Comparison of ENCODE assay signal across 22 cellular contexts in genomic region chrX:120568609-120569008, GRCh38. TPM values are rescaled to one million over a fixed set of nuclear protein-coding genes. Genes with fewer than 3 reads are reported as not detected.
DNase-seq lines count a peak whose midpoint lies in the region; ATAC-seq, FAIRE-seq and TF ChIP-seq lines count a peak whose summit lies in the region.
"Had no signal": no experiment of that assay in that cellular context is flagged by ENCODE, and none has a peak within 500 bp of the region (broad histone marks: within the 10 kb centered on the region; RNA-seq: fewer than 3 reads in every experiment).

No MANE protein-coding gene starts in this region.

- intact Hi-C loops in PC-9 (cut with micrococcal nuclease; ENCODE audit: unreplicated experiment) (no loop called here), K562 (cut with micrococcal nuclease) (no loop called here), left colon (cut with DNase I, micrococcal nuclease) (no loop called here)

- TF ChIP-seq RAD21 in K562 (CRISPR knock-in tag; conservative IDR thresholded peaks at IDR 0.05 in 1 of 2, IDR thresholded peaks at IDR 0.05 in 1 of 2): no peak

- no peak for TF ChIP-seq POLR2A in K562 (conservative IDR thresholded peaks at IDR 0.05)

- no TSS peak for BruUV-seq in PC-9 (replicated peaks; lab: Mats Ljungman, UMichigan)
- BruUV-seq in K562 (replicated peaks; lab: Mats Ljungman, UMichigan): no TSS peak

- H3K4me3 ChIP-seq in PC-9 (no peak overlapping the region), K562 (no peak overlapping the region)
- H3K4me3 ChIP-seq: A549; BLaER1 treated with 17β-estradiol and CSF1 and Interleukin-3, amounts not matched to agents 10 nM and 100 nM; HAP-1 had no signal

- H3K79me2 ChIP-seq in PC-9 (ENCODE audit: low read depth): no peaks in the 10 kb centered on the region
- no peaks in the 10 kb centered on the region for H3K79me2 ChIP-seq in K562 (ENCODE audit: control insufficient read depth, insufficient read depth, low read length)

- CTCF ChIA-PET in PC-9 (lab: Charles Lee) (no interaction called here), K562 (lab: Yijun Ruan, JAX; ENCODE audit: low intra/inter-chr PET ratio) (no interaction called here)

- H3K9me1 ChIP-seq in K562 (ENCODE audit: control insufficient read depth, insufficient read depth, low read length): no peaks in the 10 kb centered on the region

- no peak overlapping the region for H3K9ac ChIP-seq in K562 (ENCODE audit: insufficient read depth in 1 of 2, low read depth in 2 of 2, low read length in 2 of 2)
- H3K9ac ChIP-seq: BLaER1 treated with 17β-estradiol and CSF1 and Interleukin-3, amounts not matched to agents 10 nM and 100 nM had no signal

- POLR2A ChIA-PET in PC-9 (lab: Charles Lee; ENCODE audit: unreplicated experiment): no interaction called here
- POLR2A ChIA-PET in K562 (lab: Yijun Ruan, JAX): no interaction called here

- H3K9me3 ChIP-seq in PC-9 (ENCODE audit: insufficient read depth, low read depth): no peaks in the 10 kb centered on the region
- no peaks in the 10 kb centered on the region for H3K9me3 ChIP-seq in K562 (replicated peaks; ENCODE audit: control insufficient read depth, insufficient read depth, low read depth, low read length)
- H3K9me3 ChIP-seq: A549; BE2C; BLaER1 treated with 17β-estradiol and CSF1 and Interleukin-3, amounts not matched to agents 10 nM and 100 nM; HAP-1 had no signal

- H3F3A ChIP-seq in PC-9 (ENCODE audit: insufficient read depth, low read depth): peaks cover 7% of the 10 kb centered on the region

- no peak for FAIRE-seq in K562 (lab: Jason Lieb, UNC)
- FAIRE-seq in frontal cortex (lab: Jason Lieb, UNC): no peak
- FAIRE-seq: A549, GM12891, GM18507 had no signal

- H3K27me3 ChIP-seq in PC-9 (ENCODE audit: insufficient read depth, low read depth) (no peaks in the 10 kb centered on the region), K562 (ENCODE audit: control insufficient read depth in 2 of 2, insufficient read depth in 2 of 2, low read length in 2 of 2) (no peaks in the 10 kb centered on the region)
- H3K27me3 ChIP-seq: BE2C; BLaER1 treated with 17β-estradiol and CSF1 and Interleukin-3, amounts not matched to agents 10 nM and 100 nM had no signal

- H3K4me1 ChIP-seq in PC-9 (replicated peaks; ENCODE audit: insufficient read depth) (peaks cover 18% of the 10 kb centered on the region), K562 (replicated peaks in 1 of 2; ENCODE audit: control insufficient read depth in 2 of 2, insufficient read depth in 2 of 2, low read length in 2 of 2) (peaks cover 7 to 23% of the 10 kb centered on the region in 2 experiments)
- H3K4me1 ChIP-seq: BE2C had no signal

- TF ChIP-seq EP300 in K562 (IDR thresholded peaks at IDR 0.05; ENCODE audit: low read length): no peak

- no peak overlapping the region for H2AFZ ChIP-seq in PC-9
- H2AFZ ChIP-seq in K562 (ENCODE audit: low read depth, low read length): 0 out of 2 replicates have a peak overlapping the region, but pooled peaks have one; percentile 9

- H3K27ac ChIP-seq in PC-9 (peak overlapping the region; percentile 77), K562 (ENCODE audit: extremely low read depth, low read depth, low read length) (no peak overlapping the region)
- H3K27ac ChIP-seq: A549; BLaER1 treated with 17β-estradiol and CSF1 and Interleukin-3, amounts not matched to agents 10 nM and 100 nM had no signal

- WGBS in K562 (ENCODE audit: insufficient coverage, low coverage, missing lambda C conversion rate): 21% methylated on average over 3 of the region's 3 CpGs

- H4K20me1 ChIP-seq in PC-9 (ENCODE audit: insufficient read depth) (no peaks in the 10 kb centered on the region), K562 (replicated peaks; ENCODE audit: control insufficient read depth, insufficient read depth, low read length) (no peaks in the 10 kb centered on the region)
- H4K20me1 ChIP-seq: BLaER1 treated with 17β-estradiol and CSF1 and Interleukin-3, amounts not matched to agents 10 nM and 100 nM had no signal

- H3K36me3 ChIP-seq in PC-9 (ENCODE audit: low read depth) (no peaks in the 10 kb centered on the region), K562 (ENCODE audit: control insufficient read depth, insufficient read depth, low read length) (no peaks in the 10 kb centered on the region)
- H3K36me3 ChIP-seq: BE2C; BLaER1 treated with 17β-estradiol and CSF1 and Interleukin-3, amounts not matched to agents 10 nM and 100 nM; HAP-1 had no signal

- TF ChIP-seq CTCF in PC-9 (conservative IDR thresholded peaks at IDR 0.05) (no peak), K562 (IDR thresholded peaks at IDR 0.05 in 2 of 3, conservative IDR thresholded peaks at IDR 0.05 in 1 of 3; ENCODE audit: insufficient read depth in 2 of 3, low read depth in 1 of 3, low read length in 3 of 3) (no peak)

- DNase-seq in PC-9: no peak
- no peak for DNase-seq in K562 (ENCODE audit: extremely low read depth in 1 of 4, low spot score in 3 of 4)
- DNase-seq in left colon: no peak
- DNase-seq in frontal cortex (ENCODE audit: low spot score in 2 of 2): no peak
- DNase-seq: 8988T; ACHN; AML-193; BE2C; CD4-positive, alpha-beta T cell; CD8-positive, alpha-beta memory T cell; DMS53; DMS79 treated with DMSO at 0.1 percent for 48 hours; GF-D8; GOT3; HFFc6 had no signal

- in situ Hi-C loops in K562 (cut with MboI): no loop called here

- no peaks in the 10 kb centered on the region for H3K9me2 ChIP-seq in PC-9 (ENCODE audit: insufficient read depth)

- H3K4me2 ChIP-seq in PC-9 (peak overlapping the region; percentile 62), K562 (ENCODE audit: insufficient read depth, low read length) (no peak overlapping the region)
- H3K4me2 ChIP-seq: A549; BLaER1 treated with 17β-estradiol and CSF1 and Interleukin-3, amounts not matched to agents 10 nM and 100 nM had no signal

- ATAC-seq in K562: no peak
- peak; percentile 68 for ATAC-seq in left colon
- no peak for ATAC-seq in HG03521 (IDR thresholded peaks at IDR 0.05; ENCODE audit: unreplicated experiment)
- ATAC-seq in activated CD4-positive, CD25-positive, alpha-beta regulatory T cell treated with anti-CD3 and anti-CD28 coated beads, Interleukin-2, amount 50 U/mL, for 24 hours: no peak
- ATAC-seq: A549 had no signal

TF ChIP-seq in K562, 482 proteins besides CTCF, POLR2A, EP300 and RAD21 (continues in another document):
- TF ChIP-seq MEIS2 (IDR thresholded peaks at IDR 0.05; ENCODE audit: partially characterized antibody): no peak
- no peak for TF ChIP-seq NONO (IDR thresholded peaks at IDR 0.05; ENCODE audit: low read depth in 2 of 2, low read length in 1 of 2)
- no peak for TF ChIP-seq TAL1 (IDR thresholded peaks at IDR 0.05)
- TF ChIP-seq RBM17 (IDR thresholded peaks at IDR 0.05; ENCODE audit: borderline replicate concordance, low read depth, low read length): no peak
- TF ChIP-seq NR2C1 (IDR thresholded peaks at IDR 0.05): no peak
- no peak for TF ChIP-seq NR2C1 (tag; IDR thresholded peaks at IDR 0.05)
- no peak for TF ChIP-seq ZNF23 (CRISPR knock-in tag; IDR thresholded peaks at IDR 0.05)
- no peak for TF ChIP-seq ZNF75A (CRISPR knock-in tag; IDR thresholded peaks at IDR 0.05)
- TF ChIP-seq ERF (CRISPR knock-in tag; IDR thresholded peaks at IDR 0.05): no peak

RNA-seq across cellular contexts. Expression of gene CUL4B, which starts 7.8 kb away (rescaled TPM):
- total RNA-seq in PC-9 (2021): 98.6 and 154 TPM in 2 replicates
- 26.9 and 40.8 TPM in 2 replicates for total RNA-seq in K562 (2011; cell fraction: chromatin; rRNA removed; ENCODE audit: low replicate concordance)
- 6.5 and 8.3 TPM in 2 replicates for total RNA-seq in K562 (2011; cell fraction: nucleolus; rRNA removed)
- total RNA-seq in K562 (2011; cell fraction: nucleoplasm; rRNA removed): 12.4 and 16.1 TPM in 2 replicates
- total RNA-seq in K562 (2014; rRNA removed): 14.7 and 15.0 TPM in 2 replicates
- 41.5 and 49.0 TPM in 2 replicates for total RNA-seq in K562 (2014; rRNA removed; fragmentation: Illumina TruSeq; extraction: Trizol)
- 35.4 and 37.5 TPM in 2 replicates for total RNA-seq in K562 (2015; rRNA removed; fragmentation: Illumina TruSeq; extraction: Trizol)
- total RNA-seq in K562 (2021): 40.9 and 43.2 TPM in 2 replicates
- polyA plus RNA-seq in K562 (2011; rRNA removed): 41.7 and 51.7 TPM in 2 replicates
- 15.0 and 21.1 TPM in 2 replicates for polyA plus RNA-seq in K562 (2011; cell fraction: cytosol; rRNA removed)
- polyA plus RNA-seq in K562 (2011; cell fraction: nucleus; rRNA removed): 29.9 and 30.6 TPM in 2 replicates
- 31.8 and 38.6 TPM in 2 replicates for polyA plus RNA-seq in K562 (2012)
- polyA plus RNA-seq in K562 (2014; fragmentation: Illumina TruSeq; extraction: Trizol): 33.9 and 39.0 TPM in 2 replicates
- 10 to 100 TPM; 15.5 to 23.6 TPM for polyA plus RNA-seq in K562 (2014; fragmentation: Nextera tagmentation; extraction: Ambion mirVana)
- 25.8 and 33.5 TPM in 2 replicates for polyA plus RNA-seq in K562 (2014; rRNA removed)
- polyA minus RNA-seq in K562 (2011; rRNA and poly(A)+ RNA removed): 69.6 and 78.1 TPM in 2 replicates
- polyA minus RNA-seq in K562 (2011; cell fraction: cytosol; rRNA and poly(A)+ RNA removed): 21.6 and 31.1 TPM in 2 replicates
- polyA minus RNA-seq in K562 (2011; cell fraction: nucleus; rRNA and poly(A)+ RNA removed): 12.4 and 23.2 TPM in 2 replicates
- total RNA-seq in left colon: 10 to 100 TPM; 26.0 to 33.8 TPM
- total RNA-seq in frontal cortex: 35.5 TPM

RNA-seq across cellular contexts. Expression of gene MCTS1, which starts 35.3 kb away (rescaled TPM):
- 90.7 and 98.4 TPM in 2 replicates for total RNA-seq in PC-9 (2021)
- 28.2 and 51.5 TPM in 2 replicates for total RNA-seq in K562 (2011; cell fraction: chromatin; rRNA removed; ENCODE audit: low replicate concordance)
- total RNA-seq in K562 (2011; cell fraction: nucleolus; rRNA removed): 15.8 and 18.9 TPM in 2 replicates
- total RNA-seq in K562 (2011; cell fraction: nucleoplasm; rRNA removed): 34.3 and 41.1 TPM in 2 replicates
- 64.9 and 65.3 TPM in 2 replicates for total RNA-seq in K562 (2014; rRNA removed)
- 153 and 171 TPM in 2 replicates for total RNA-seq in K562 (2014; rRNA removed; fragmentation: Illumina TruSeq; extraction: Trizol)
- total RNA-seq in K562 (2015; rRNA removed; fragmentation: Illumina TruSeq; extraction: Trizol): 140 and 152 TPM in 2 replicates
- 101 and 114 TPM in 2 replicates for total RNA-seq in K562 (2021)
- polyA plus RNA-seq in K562 (2011; rRNA removed): 149 and 204 TPM in 2 replicates
- 30.9 and 57.9 TPM in 2 replicates for polyA plus RNA-seq in K562 (2011; cell fraction: cytosol; rRNA removed)
- 17.2 and 35.3 TPM in 2 replicates for polyA plus RNA-seq in K562 (2011; cell fraction: nucleus; rRNA removed)
- 120 and 163 TPM in 2 replicates for polyA plus RNA-seq in K562 (2012)
- 145 and 148 TPM in 2 replicates for polyA plus RNA-seq in K562 (2014; fragmentation: Illumina TruSeq; extraction: Trizol)
- polyA plus RNA-seq in K562 (2014; fragmentation: Nextera tagmentation; extraction: Ambion mirVana): 100 to 1,000 TPM; 270 to 300 TPM
- polyA plus RNA-seq in K562 (2014; rRNA removed): 117 and 120 TPM in 2 replicates
- 44.9 and 63.6 TPM in 2 replicates for polyA minus RNA-seq in K562 (2011; rRNA and poly(A)+ RNA removed)
- 17.7 and 29.4 TPM in 2 replicates for polyA minus RNA-seq in K562 (2011; cell fraction: cytosol; rRNA and poly(A)+ RNA removed)
- 15.2 and 29.4 TPM in 2 replicates for polyA minus RNA-seq in K562 (2011; cell fraction: nucleus; rRNA and poly(A)+ RNA removed)
- total RNA-seq in left colon: 10 to 100 TPM; 31.5 to 35.1 TPM
- total RNA-seq in frontal cortex: 42.0 TPM
